ENCODE assay signal across 1 cellular context in genomic region chr1:214608216-214608783, GRCh38. TPM values are rescaled to one million over a fixed set of nuclear protein-coding genes. Genes with fewer than 3 reads are reported as not detected.
"Had no signal": no experiment of that assay in that cellular context is flagged by ENCODE, and none has a peak within 500 bp of the region (broad histone marks: within the 10 kb centered on the region; RNA-seq: fewer than 3 reads in every experiment).

No MANE protein-coding gene starts in this region.

RNA-seq across cellular contexts. Expression of gene PTPN14, which starts 56.9 kb away (rescaled TPM):
- total RNA-seq: activated B cell treated with CpG ODN at 0.5 μM for 24 hours had no signal
